10 cellular contexts compared by ENCODE assay signal in genomic region chr17:65172511-65173136, GRCh38.
"Had no signal": no experiment of that assay in that cellular context is flagged by ENCODE, and none has a peak within 500 bp of the region (broad histone marks: within the 10 kb centered on the region; RNA-seq: fewer than 3 reads in every experiment).

No MANE protein-coding gene starts in this region.

- H3K9ac ChIP-seq: parathyroid adenoma had no signal

- H3K4me3 Mint-ChIP-seq: activated naive CD4-positive, alpha-beta T cell treated with anti-CD3 and anti-CD28 coated beads, Interleukin-2, amount 50 U/mL, for 24 hours; activated T-helper 17 cell treated with anti-CD3 and anti-CD28 coated beads, Interleukin-2, amount 50 U/mL, for 72 hours had no signal

- DNase-seq: naive B cell, uterus had no signal

- H3K36me3 ChIP-seq: adrenal gland, neutrophil, thyroid gland, uterus had no signal

- H3K36me3 Mint-ChIP-seq: activated naive CD4-positive, alpha-beta T cell treated with anti-CD3 and anti-CD28 coated beads, Interleukin-2, amount 50 U/mL, for 24 hours had no signal

- H3K9me3 Mint-ChIP-seq: activated naive CD4-positive, alpha-beta T cell treated with anti-CD3 and anti-CD28 coated beads, Interleukin-2, amount 50 U/mL, for 24 hours had no signal

- H3K4me3 ChIP-seq: adrenal gland, lung, thyroid gland, uterus had no signal

- H3K27ac ChIP-seq: neutrophil, thyroid gland, uterus, VCaP had no signal

- H3K27me3 ChIP-seq: adrenal gland, thyroid gland, uterus had no signal

- H3K27ac Mint-ChIP-seq: activated T-helper 17 cell treated with anti-CD3 and anti-CD28 coated beads, Interleukin-2, amount 50 U/mL, for 72 hours had no signal

- H3K27me3 Mint-ChIP-seq: activated naive CD4-positive, alpha-beta T cell treated with anti-CD3 and anti-CD28 coated beads, Interleukin-2, amount 50 U/mL, for 24 hours; activated T-helper 17 cell treated with anti-CD3 and anti-CD28 coated beads, Interleukin-2, amount 50 U/mL, for 72 hours had no signal

- H3K9me3 ChIP-seq: adrenal gland, neutrophil, thyroid gland, uterus had no signal

- H3K4me1 ChIP-seq: adrenal gland, uterus had no signal
